In the genomic region with DNA sequence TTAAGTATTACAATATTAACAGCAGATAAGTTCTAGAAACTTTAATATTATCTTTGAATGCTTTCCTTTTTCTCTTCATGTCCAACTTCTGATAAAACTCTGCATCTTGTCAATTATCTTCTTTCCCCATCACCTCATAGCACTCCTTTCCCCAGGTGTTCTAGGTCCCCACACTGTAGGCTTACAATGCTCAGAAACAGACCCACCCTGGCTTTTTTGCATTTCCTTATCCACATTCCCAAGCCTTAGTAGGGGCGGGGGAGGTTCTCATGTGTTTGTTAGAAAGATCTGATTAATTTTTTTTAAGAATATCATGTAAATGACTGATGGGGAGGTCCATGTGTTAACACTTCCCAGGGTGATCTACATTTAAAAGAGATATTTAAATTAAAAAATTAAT, we compare ENCODE assay signal across 24 cellular contexts.
"Had no signal": no experiment of that assay in that cellular context is flagged by ENCODE, and none has a peak within 500 bp of the region (broad histone marks: within the 10 kb centered on the region; RNA-seq: fewer than 3 reads in every experiment).

No MANE protein-coding gene starts in this region.

- ATAC-seq: HepG2, Panc1 had no signal

- H3K27ac ChIP-seq: RWPE1 had no signal

- H3K4me3 ChIP-seq: MG63 had no signal

- DNase-seq: IMR-90, Karpas-422, KG1, MG63, NCI-H1092, NCI-H1105 treated with DMSO at 0.1 percent for 48 hours, NCI-H146, NCI-H1694 treated with DMSO at 0.1 percent for 48 hours, NCI-H1930, NCI-H2081, NCI-H2107, NCI-H226, NCI-H446, NCI-H510A, NCI-H524 treated with DMSO at 0.1 percent for 48 hours, NCI-H69, NCI-H774, PC-3, SHP77, SK-N-SH, SW 1271 had no signal

- H3K9ac ChIP-seq: SK-N-SH had no signal

- H3K9me3 ChIP-seq: MG63, SK-N-SH had no signal

- H3K4me2 ChIP-seq: SK-N-SH had no signal

- H3K36me3 ChIP-seq: MG63 had no signal

- H3K9me2 ChIP-seq: SK-N-SH had no signal

- H3K27me3 ChIP-seq: MG63 had no signal
